In genomic region chr10:97332586-97333350, GRCh38 we compare ENCODE assay signal across 8 cellular contexts. TPM values are rescaled to one million over a fixed set of nuclear protein-coding genes. Genes with fewer than 3 reads are reported as not detected.
DNase-seq lines count a peak whose midpoint lies in the region; ATAC-seq and TF ChIP-seq lines count a peak whose summit lies in the region.

No MANE protein-coding gene starts in this region.

- H3K36me3 ChIP-seq in lower lobe of right lung: peaks cover 17% of the 10 kb centered on the region

- peak in 1 of 2 donors; percentile 56 for ATAC-seq in lower lobe of right lung
- ATAC-seq in HG03457 (IDR thresholded peaks at IDR 0.05; ENCODE audit: unreplicated experiment): no peak

- peak overlapping the region; percentile 75 for H3K4me3 ChIP-seq in AG04449 (ENCODE audit: low read depth, low read length)
- H3K4me3 ChIP-seq in GM08714 (ENCODE audit: low read length): peak overlapping the region; percentile 93
- peak overlapping the region; percentile 88 for H3K4me3 ChIP-seq in lower lobe of right lung

- H3K27me3 ChIP-seq in lower lobe of right lung (ENCODE audit: low read depth): no peaks in the 10 kb centered on the region

- in situ Hi-C loops in SK-MEL-5 (cut with HindIII; ENCODE audit: low pct_unique_long_range_greater_than_20kb, low sequenced_read_pairs): no loop called here

- intact Hi-C loops in lower lobe of right lung (cut with DNase I): no loop called here

- peak; percentile 54 for TF ChIP-seq CTCF in AG04449 (IDR thresholded peaks at IDR 0.05; ENCODE audit: insufficient read depth, low read length, missing control alignments)
- TF ChIP-seq CTCF in lower lobe of right lung (IDR thresholded peaks at IDR 0.05): peak; percentile 17

- no peaks in the 10 kb centered on the region for H3K9me3 ChIP-seq in lower lobe of right lung

- H3K27ac ChIP-seq in lower lobe of right lung: peak overlapping the region; percentile 97

- CTCF ChIA-PET in AG04449 (lab: Yijun Ruan, JAX): interaction anchor here (0.6 to 5.3 kb wide), 21 partner anchors 9 to 301 kb away, joined by 3 to 58 read pairs (median 5); partner anchors contain the start of gene FRAT1

- DNase-seq in AG04449 (ENCODE audit: low read depth, low spot score): no peak
- DNase-seq in SK-MEL-5 (ENCODE audit: low read depth, low spot score): peak; percentile 68
- DNase-seq in ecto neural progenitor cell (ENCODE audit: low spot score): peak; percentile 48
- DNase-seq in lower lobe of right lung: no peak
- peak; percentile 80 for DNase-seq in superior temporal gyrus (ENCODE audit: extremely low spot score)
- DNase-seq in activated CD4-positive, CD25-positive, alpha-beta regulatory T cell treated with anti-CD3 and anti-CD28 coated beads, Interleukin-2, amount 50 U/mL, for 72 hours: no peak

- POLR2A ChIA-PET in AG04449 (lab: Yijun Ruan, JAX): interaction anchor here (0.6 to 1.6 kb wide), 6 partner anchors 10 to 68 kb away, joined by 3 to 8 read pairs (median 4); partner anchors contain the start of genes FRAT1 and RRP12

- peaks cover 63% of the 10 kb centered on the region for H3K4me1 ChIP-seq in lower lobe of right lung

RNA-seq across cellular contexts. Expression of gene FRAT2, which starts 1.8 kb away (rescaled TPM):
- 20.5 and 22.0 TPM in 2 replicates for total RNA-seq in SK-MEL-5 (2014; rRNA removed; shearing (Covaris generic))
- polyA plus RNA-seq in SK-MEL-5 (2015; cell fraction: cytosol; rRNA removed): 16.6 and 17.3 TPM in 2 replicates
- 7.9 and 10.5 TPM in 2 replicates for polyA plus RNA-seq in SK-MEL-5 (2015; cell fraction: nucleus; rRNA removed)
- 27.5 TPM for total RNA-seq in lower lobe of right lung

RNA-seq across cellular contexts. Expression of gene FRAT1, which starts 13.7 kb away (rescaled TPM):
- total RNA-seq in SK-MEL-5 (2014; rRNA removed; shearing (Covaris generic)): 1.2 and 1.7 TPM in 2 replicates
- polyA plus RNA-seq in SK-MEL-5 (2015; cell fraction: cytosol; rRNA removed): 1.9 and 3.3 TPM in 2 replicates
- 2.8 and 3.6 TPM in 2 replicates for polyA plus RNA-seq in SK-MEL-5 (2015; cell fraction: nucleus; rRNA removed)
- 15.1 TPM for total RNA-seq in lower lobe of right lung

RNA-seq across cellular contexts. Expression of gene ARHGAP19, which starts 40.3 kb away (rescaled TPM):
- total RNA-seq in SK-MEL-5 (2014; rRNA removed; shearing (Covaris generic)): 8.9 and 9.6 TPM in 2 replicates
- polyA plus RNA-seq in SK-MEL-5 (2015; cell fraction: cytosol; rRNA removed): 8.5 and 9.7 TPM in 2 replicates
- 15.2 and 20.4 TPM in 2 replicates for polyA plus RNA-seq in SK-MEL-5 (2015; cell fraction: nucleus; rRNA removed)
- 15.4 TPM for total RNA-seq in lower lobe of right lung

Comparison
In these comparisons a context has a peak if more than half of its experiments do, and no peak if none do; other contexts are left out.
1. DNase-seq: peak in SK-MEL-5 (single experiment), ecto neural progenitor cell (single experiment) and superior temporal gyrus (single experiment); none in AG04449 (single experiment), lower lobe of right lung (single experiment) and activated CD4-positive, CD25-positive, alpha-beta regulatory T cell treated with anti-CD3 and anti-CD28 coated beads, Interleukin-2, amount 50 U/mL, for 72 hours (single experiment).
2. Peak in every context shown above with its lines, with median percentiles within 50 percentile points of each other: H3K4me3 ChIP-seq.